ENCODE assay signal across 8 cellular contexts in the genomic region with DNA sequence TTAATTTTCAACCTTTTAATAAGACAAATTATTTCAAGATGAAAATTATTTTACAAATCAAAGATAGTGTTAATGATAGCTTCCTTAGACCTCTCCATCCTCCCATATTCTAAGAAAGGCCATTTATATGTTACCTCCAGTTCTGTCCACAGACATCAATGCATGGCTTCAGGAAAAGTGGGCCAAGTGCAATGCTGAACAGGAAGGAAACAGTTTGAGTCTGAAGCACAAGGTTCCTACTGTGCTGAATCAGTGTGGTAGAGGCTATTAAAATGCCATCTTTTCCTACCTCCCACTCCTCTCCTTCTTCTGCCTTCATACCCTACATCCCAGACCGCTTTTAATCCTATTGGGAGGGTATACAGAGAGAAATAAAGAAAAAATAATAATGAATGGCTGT.
A peak's percentile ranks its signal among the peaks of the same experiment; 100 is the strongest.
DNase-seq lines count a peak whose midpoint lies in the region; ATAC-seq and TF ChIP-seq lines count a peak whose summit lies in the region.

No MANE protein-coding gene starts in this region.

- TF ChIP-seq CTCF in RWPE2 (IDR thresholded peaks at IDR 0.05; ENCODE audit: poor library complexity, severe bottlenecking) (no peak), gastrocnemius medialis (IDR thresholded peaks at IDR 0.05 in 4 of 5, conservative IDR thresholded peaks at IDR 0.05 in 1 of 5) (no peak), lower leg skin (IDR thresholded peaks at IDR 0.05) (no peak)

- no peaks in the 10 kb centered on the region for H3K27me3 Mint-ChIP-seq in effector memory CD8-positive, alpha-beta T cell

- intact Hi-C loops in gastrocnemius medialis (cut with DNase I; ENCODE audit: low total_unique reads) = loop anchor here (5.0 kb wide), 1 partner anchor 35 kb away; no protein-coding TSS in a partner anchor
- intact Hi-C loops in lower leg skin (cut with DNase I; ENCODE audit: low total_unique reads) = no loop called here

- WGBS in lower leg skin, 2 donors = 63 to 69% methylated on average over 1 of the region's 1 CpG

- no peak overlapping the region for H3K4me3 ChIP-seq in RWPE2 (ENCODE audit: severe bottlenecking)
- no peak overlapping the region for H3K4me3 ChIP-seq in gastrocnemius medialis
- no peak overlapping the region for H3K4me3 ChIP-seq in lower leg skin (ENCODE audit: low read depth, poor library complexity, severe bottlenecking)

- peak overlapping the region; percentile 95 for H3K27ac ChIP-seq in RWPE2 (ENCODE audit: poor library complexity, severe bottlenecking)
- peak overlapping the region; percentile 51 to 67 (median 64) for H3K27ac ChIP-seq in gastrocnemius medialis

- ATAC-seq in RWPE2 (ENCODE audit: low read depth) (no peak), gastrocnemius medialis (no peak)
- ATAC-seq in effector memory CD8-positive, alpha-beta T cell (replicated peaks) = peak; percentile 14

- H3K36me3 ChIP-seq in RWPE2 (ENCODE audit: low read depth) = no peaks in the 10 kb centered on the region
- H3K36me3 ChIP-seq in gastrocnemius medialis = no peaks in the 10 kb centered on the region

- H3K9me3 ChIP-seq in RWPE2 (ENCODE audit: severe bottlenecking) (no peaks in the 10 kb centered on the region), gastrocnemius medialis (no peaks in the 10 kb centered on the region)

- TF ChIP-seq POLR2A in gastrocnemius medialis (IDR thresholded peaks at IDR 0.05) (no peak), lower leg skin (IDR thresholded peaks at IDR 0.05) (no peak)

- peak overlapping the region; percentile 75 to 94 for H3K27ac Mint-ChIP-seq in effector memory CD8-positive, alpha-beta T cell

- H3K4me1 ChIP-seq in RWPE2 (ENCODE audit: insufficient read depth, poor library complexity, severe bottlenecking) (peaks cover 55% of the 10 kb centered on the region), gastrocnemius medialis (peaks cover 14 to 24% of the 10 kb centered on the region in 2 donors)

- H3K27me3 ChIP-seq in RWPE2 (ENCODE audit: insufficient read depth, poor library complexity, severe bottlenecking) (no peaks in the 10 kb centered on the region), gastrocnemius medialis (no peaks in the 10 kb centered on the region)

- H3K36me3 Mint-ChIP-seq in effector memory CD8-positive, alpha-beta T cell (ENCODE audit: insufficient read depth) = no peaks in the 10 kb centered on the region

- H3K9me3 Mint-ChIP-seq in effector memory CD8-positive, alpha-beta T cell = no peaks in the 10 kb centered on the region

- in situ Hi-C loops in gastrocnemius medialis (cut with MboI; ENCODE audit: low sequenced_read_pairs in 4 of 4) = no loop called here

- peak overlapping the region; percentile 60 to 78 for H3K4me3 Mint-ChIP-seq in effector memory CD8-positive, alpha-beta T cell

- H3K4me1 Mint-ChIP-seq in effector memory CD8-positive, alpha-beta T cell (ENCODE audit: low read depth in 2 of 2) = peaks cover 25 to 57% of the 10 kb centered on the region in 2 donors

- DNase-seq in GDM1 (lab: John Stamatoyannopoulos, UW) (peak; percentile 16), RWPE2 (ENCODE audit: low spot score) (no peak), gastrocnemius medialis (no peak), NCI-H128 (lab: John Stamatoyannopoulos, UW; ENCODE audit: unreplicated experiment) (no peak), lower leg skin (ENCODE audit: low spot score in 2 of 2) (no peak), hepatic stellate cell (ENCODE audit: low spot score) (no peak), cortex of kidney (lab: John Stamatoyannopoulos, UW) (no peak)
- DNase-seq in effector memory CD8-positive, alpha-beta T cell = no peak
